Comparison of ENCODE assay signal across 15 cellular contexts in the genomic region with DNA sequence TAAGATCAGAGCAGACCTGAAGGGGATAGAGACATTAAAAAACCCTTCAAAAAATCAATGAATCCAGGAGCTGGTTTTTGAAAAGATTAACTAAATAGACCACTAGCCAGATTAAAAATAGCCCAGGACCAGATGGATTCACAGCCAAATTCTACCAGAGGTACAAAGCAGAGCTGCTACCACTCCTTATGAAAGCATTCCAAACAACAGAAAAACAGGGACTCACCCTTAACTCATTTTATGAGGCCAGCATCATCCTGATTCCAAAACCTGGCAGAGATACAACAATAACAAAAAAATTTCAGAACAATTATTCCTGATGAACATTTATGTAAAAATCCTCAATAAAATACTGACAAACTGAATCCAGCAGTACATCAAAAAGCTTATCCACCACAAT. TPM values are rescaled to one million over a fixed set of nuclear protein-coding genes. Genes with fewer than 3 reads are reported as not detected.
"Had no signal": no experiment of that assay in that cellular context is flagged by ENCODE, and none has a peak within 500 bp of the region (broad histone marks: within the 10 kb centered on the region; RNA-seq: fewer than 3 reads in every experiment).

No MANE protein-coding gene starts in this region.

RNA-seq across cellular contexts. Expression of a gene that starts 19.2 kb away (rescaled TPM):
- total RNA-seq: kidney epithelial cell, left cardiac atrium, left colon, left lung, left ventricle myocardium inferior, left ventricle myocardium superior, lower lobe of right lung, lung microvascular endothelial cell, mammary epithelial cell, mesothelial cell of epicardium, mononuclear cell, mucosa of descending colon, myocyte had no signal
- polyA plus RNA-seq: immature natural killer cell, keratinocyte, mammary epithelial cell had no signal

RNA-seq across cellular contexts. Expression of a gene that starts 33.4 kb away (rescaled TPM):
- total RNA-seq: left ventricle myocardium inferior, left ventricle myocardium superior, lung microvascular endothelial cell, mesothelial cell of epicardium, myocyte had no signal
